In genomic region chr10:7928511-7928910, GRCh38 we compare ENCODE assay signal across 35 cellular contexts.
"Had no signal": no experiment of that assay in that cellular context is flagged by ENCODE, and none has a peak within 500 bp of the region (broad histone marks: within the 10 kb centered on the region; RNA-seq: fewer than 3 reads in every experiment).

No MANE protein-coding gene starts in this region.

- H3K27ac Mint-ChIP-seq: activated B cell treated with CpG ODN at 0.5 μM for 24 hours; activated CD4-positive, alpha-beta memory T cell treated with anti-CD3 and anti-CD28 coated beads, Interleukin-2, amount 10 ng/mL, durations not matched to agents 7 days and 5 days; activated CD4-positive, alpha-beta T cell treated with anti-CD3 and anti-CD28 coated beads, Interleukin-2, amount 10 ng/mL, durations not matched to agents 7 days and 5 days; activated CD8-positive, alpha-beta memory T cell treated with anti-CD3 and anti-CD28 coated beads, Interleukin-2, amount 10 ng/mL, durations not matched to agents 7 days and 5 days; activated CD8-positive, alpha-beta T cell treated with anti-CD3 and anti-CD28 coated beads, Interleukin-2, amount 10 ng/mL, durations not matched to agents 7 days and 5 days; activated naive CD4-positive, alpha-beta T cell treated with anti-CD3 and anti-CD28 coated beads, Interleukin-2, amount 10 ng/mL, durations not matched to agents 7 days and 5 days; activated naive CD4-positive, alpha-beta T cell treated with anti-CD3 and anti-CD28 coated beads, Interleukin-2, amount 50 U/mL, for 24 hours; activated naive CD8-positive, alpha-beta T cell; activated naive CD8-positive, alpha-beta T cell treated with anti-CD3 and anti-CD28 coated beads, Interleukin-2, amount 10 ng/mL, durations not matched to agents 7 days and 5 days; activated naive CD8-positive, alpha-beta T cell treated with anti-CD3 and anti-CD28 coated beads, Interleukin-2, amount 50 U/mL, for 24 hours; activated T-cell treated with anti-CD3 and anti-CD28 coated beads, Interleukin-2, amount 50 U/mL, for 24 hours; activated T-helper 2 cell treated with anti-CD3 and anti-CD28 coated beads, Interferon-gamma antibody, Interleukin-2, Interleukin-4, amounts not matched to agents 10 μg/mL and 5 μg/mL and 100 μg/mL, durations not matched to agents 14 hours and 24 hours and 36 hours; T-helper 1 cell treated with Interleukin-12 subunit alpha and Interleukin-12 subunit beta and Interleukin-4 antibody, amounts not matched to agents 30 μg/mL and 1 μg/mL, for 36 hours; T-helper 2 cell treated with Interferon-gamma antibody and Interleukin-4, amounts not matched to agents 5 μg/mL and 100 μg/mL, for 36 hours had no signal

- ATAC-seq: activated CD8-positive, alpha-beta memory T cell treated with anti-CD3 and anti-CD28 coated beads, Interleukin-2, amount 10 ng/mL, durations not matched to agents 7 days and 5 days; activated CD8-positive, alpha-beta T cell treated with anti-CD3 and anti-CD28 coated beads, Interleukin-2, amount 10 ng/mL, durations not matched to agents 7 days and 5 days; activated naive CD8-positive, alpha-beta T cell treated with anti-CD3 and anti-CD28 coated beads, Interleukin-2, amount 50 U/mL, for 24 hours; body of pancreas had no signal

- H3K9me3 Mint-ChIP-seq: activated B cell treated with CpG ODN at 0.5 μM for 24 hours; activated CD4-positive, alpha-beta memory T cell treated with anti-CD3 and anti-CD28 coated beads, Interleukin-2, amount 10 ng/mL, durations not matched to agents 7 days and 5 days; activated CD4-positive, alpha-beta T cell treated with anti-CD3 and anti-CD28 coated beads, Interleukin-2, amount 10 ng/mL, durations not matched to agents 7 days and 5 days; activated naive CD4-positive, alpha-beta T cell treated with anti-CD3 and anti-CD28 coated beads, Interleukin-2, amount 10 ng/mL, durations not matched to agents 7 days and 5 days; activated naive CD4-positive, alpha-beta T cell treated with anti-CD3 and anti-CD28 coated beads, Interleukin-2, amount 50 U/mL, for 24 hours; activated naive CD8-positive, alpha-beta T cell treated with anti-CD3 and anti-CD28 coated beads, Interleukin-2, amount 50 U/mL, for 24 hours; activated T-cell treated with anti-CD3 and anti-CD28 coated beads, Interleukin-2, amount 50 U/mL, for 24 hours; activated T-helper 2 cell treated with anti-CD3 and anti-CD28 coated beads, Interferon-gamma antibody, Interleukin-2, Interleukin-4, amounts not matched to agents 10 μg/mL and 5 μg/mL and 100 μg/mL, durations not matched to agents 14 hours and 24 hours and 36 hours; T-helper 1 cell treated with Interleukin-12 subunit alpha and Interleukin-12 subunit beta and Interleukin-4 antibody, amounts not matched to agents 30 μg/mL and 1 μg/mL, for 36 hours; T-helper 2 cell treated with Interferon-gamma antibody and Interleukin-4, amounts not matched to agents 5 μg/mL and 100 μg/mL, for 36 hours had no signal

- H3K36me3 Mint-ChIP-seq: activated CD8-positive, alpha-beta memory T cell treated with anti-CD3 and anti-CD28 coated beads, Interleukin-2, amount 10 ng/mL, durations not matched to agents 7 days and 5 days; activated naive CD4-positive, alpha-beta T cell treated with anti-CD3 and anti-CD28 coated beads, Interleukin-2, amount 10 ng/mL, durations not matched to agents 7 days and 5 days had no signal

- DNase-seq: activated B cell treated with CpG ODN at 0.5 μM for 24 hours; activated CD4-positive, alpha-beta memory T cell treated with anti-CD3 and anti-CD28 coated beads, Interleukin-2, amount 10 ng/mL, durations not matched to agents 7 days and 5 days; activated CD4-positive, alpha-beta T cell treated with anti-CD3 and anti-CD28 coated beads for 48 hours; activated CD4-positive, alpha-beta T cell treated with anti-CD3 and anti-CD28 coated beads, Interleukin-2, amount 10 ng/mL, durations not matched to agents 7 days and 5 days; activated CD4-positive, alpha-beta T cell treated with anti-CD3 and anti-CD28 coated beads, Interleukin-2, amount 50 U/mL, for 48 hours; activated CD4-positive, CD25-positive, alpha-beta regulatory T cell treated with anti-CD3 and anti-CD28 coated beads, Interleukin-2, amount 50 U/mL, for 72 hours; activated CD8-positive, alpha-beta memory T cell treated with anti-CD3 and anti-CD28 coated beads for 24 hours; activated CD8-positive, alpha-beta memory T cell treated with anti-CD3 and anti-CD28 coated beads, Interleukin-2, amount 10 ng/mL, durations not matched to agents 7 days and 5 days; activated CD8-positive, alpha-beta memory T cell treated with anti-CD3 and anti-CD28 coated beads, Interleukin-2, amount 50 U/mL, for 48 hours; activated CD8-positive, alpha-beta T cell treated with anti-CD3 and anti-CD28 coated beads, Interleukin-2, amount 10 ng/mL, durations not matched to agents 7 days and 5 days; activated effector memory CD4-positive, alpha-beta T cell treated with Interleukin-2 at 50 U/mL for 16 hours; activated gamma-delta T cell; activated naive CD4-positive, alpha-beta T cell treated with anti-CD3 and anti-CD28 coated beads, Interleukin-2, amount 10 ng/mL, durations not matched to agents 7 days and 5 days; activated naive CD4-positive, alpha-beta T cell treated with Interleukin-2 at 50 U/mL for 16 hours; activated naive CD8-positive, alpha-beta T cell treated with anti-CD3 and anti-CD28 coated beads, Interleukin-2, amount 10 ng/mL, durations not matched to agents 7 days and 5 days; activated naive CD8-positive, alpha-beta T cell treated with anti-CD3 and anti-CD28 coated beads, Interleukin-2, amount 50 U/mL, for 24 hours; activated T-cell treated with anti-CD3 and anti-CD28 coated beads, Interleukin-2, amount 50 U/mL, for 24 hours; activated T-cell treated with anti-CD3 and anti-CD28 coated beads, Interleukin-2, amount 50 U/mL, for 48 hours; amygdala; anterior cingulate cortex; body of pancreas; brain microvascular endothelial cell; central memory CD4-positive, alpha-beta T cell; T-helper 1 cell; T-helper 2 cell; T-helper 9 cell had no signal

- H3K27me3 ChIP-seq: ascending aorta, body of pancreas, brain microvascular endothelial cell, breast epithelium had no signal

- H3K27ac ChIP-seq: ascending aorta, body of pancreas, brain microvascular endothelial cell, breast epithelium, VCaP had no signal

- H3K4me1 ChIP-seq: ascending aorta, breast epithelium had no signal

- H3K27me3 Mint-ChIP-seq: activated B cell treated with CpG ODN at 0.5 μM for 24 hours; activated CD4-positive, alpha-beta memory T cell treated with anti-CD3 and anti-CD28 coated beads, Interleukin-2, amount 10 ng/mL, durations not matched to agents 7 days and 5 days; activated CD4-positive, alpha-beta T cell treated with anti-CD3 and anti-CD28 coated beads, Interleukin-2, amount 10 ng/mL, durations not matched to agents 7 days and 5 days; activated CD8-positive, alpha-beta memory T cell treated with anti-CD3 and anti-CD28 coated beads, Interleukin-2, amount 10 ng/mL, durations not matched to agents 7 days and 5 days; activated naive CD4-positive, alpha-beta T cell treated with anti-CD3 and anti-CD28 coated beads, Interleukin-2, amount 10 ng/mL, durations not matched to agents 7 days and 5 days; activated naive CD4-positive, alpha-beta T cell treated with anti-CD3 and anti-CD28 coated beads, Interleukin-2, amount 50 U/mL, for 24 hours; activated naive CD8-positive, alpha-beta T cell; activated naive CD8-positive, alpha-beta T cell treated with anti-CD3 and anti-CD28 coated beads, Interleukin-2, amount 10 ng/mL, durations not matched to agents 7 days and 5 days; activated naive CD8-positive, alpha-beta T cell treated with anti-CD3 and anti-CD28 coated beads, Interleukin-2, amount 50 U/mL, for 24 hours; activated T-cell treated with anti-CD3 and anti-CD28 coated beads, Interleukin-2, amount 50 U/mL, for 24 hours had no signal

- H3K36me3 ChIP-seq: ascending aorta, brain microvascular endothelial cell, breast epithelium had no signal

- H3K4me3 Mint-ChIP-seq: activated B cell treated with CpG ODN at 0.5 μM for 24 hours; activated CD4-positive, alpha-beta memory T cell treated with anti-CD3 and anti-CD28 coated beads, Interleukin-2, amount 10 ng/mL, durations not matched to agents 7 days and 5 days; activated CD4-positive, alpha-beta T cell treated with anti-CD3 and anti-CD28 coated beads, Interleukin-2, amount 10 ng/mL, durations not matched to agents 7 days and 5 days; activated CD8-positive, alpha-beta memory T cell treated with anti-CD3 and anti-CD28 coated beads, Interleukin-2, amount 10 ng/mL, durations not matched to agents 7 days and 5 days; activated CD8-positive, alpha-beta T cell treated with anti-CD3 and anti-CD28 coated beads, Interleukin-2, amount 10 ng/mL, durations not matched to agents 7 days and 5 days; activated naive CD4-positive, alpha-beta T cell treated with anti-CD3 and anti-CD28 coated beads, Interleukin-2, amount 10 ng/mL, durations not matched to agents 7 days and 5 days; activated naive CD4-positive, alpha-beta T cell treated with anti-CD3 and anti-CD28 coated beads, Interleukin-2, amount 50 U/mL, for 24 hours; activated naive CD8-positive, alpha-beta T cell; activated naive CD8-positive, alpha-beta T cell treated with anti-CD3 and anti-CD28 coated beads, Interleukin-2, amount 10 ng/mL, durations not matched to agents 7 days and 5 days; activated naive CD8-positive, alpha-beta T cell treated with anti-CD3 and anti-CD28 coated beads, Interleukin-2, amount 50 U/mL, for 24 hours; activated T-cell treated with anti-CD3 and anti-CD28 coated beads, Interleukin-2, amount 50 U/mL, for 24 hours; T-helper 1 cell treated with Interleukin-12 subunit alpha and Interleukin-12 subunit beta and Interleukin-4 antibody, amounts not matched to agents 30 μg/mL and 1 μg/mL, for 36 hours; T-helper 2 cell treated with Interferon-gamma antibody and Interleukin-4, amounts not matched to agents 5 μg/mL and 100 μg/mL, for 36 hours had no signal

- H3K4me3 ChIP-seq: ascending aorta, body of pancreas, breast epithelium had no signal

- FAIRE-seq: TTC549 had no signal

- H3K4me1 Mint-ChIP-seq: activated CD8-positive, alpha-beta memory T cell treated with anti-CD3 and anti-CD28 coated beads, Interleukin-2, amount 10 ng/mL, durations not matched to agents 7 days and 5 days had no signal

- H3K9me3 ChIP-seq: ascending aorta, body of pancreas, breast epithelium had no signal
